ENCODE assay signal across 24 cellular contexts in the genomic region with DNA sequence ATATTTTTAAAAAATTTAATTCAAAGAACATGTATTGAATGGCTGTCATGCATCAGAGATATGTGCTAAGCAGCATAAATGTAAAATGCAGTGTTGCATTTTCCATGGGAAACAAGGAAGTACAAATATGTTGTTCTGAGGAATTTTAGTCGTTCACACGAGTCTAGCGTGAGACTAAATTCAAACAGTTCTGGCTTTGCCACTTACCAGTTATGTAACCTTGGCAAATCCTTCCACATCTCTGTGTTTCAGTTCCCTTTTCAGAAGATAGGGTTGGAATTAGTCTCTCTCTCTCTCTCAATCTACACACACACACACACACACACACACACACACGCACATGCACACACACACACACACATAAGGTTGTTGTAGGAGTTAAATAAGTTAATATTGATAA.
DNase-seq lines count a peak whose midpoint lies in the region; ATAC-seq, FAIRE-seq and TF ChIP-seq lines count a peak whose summit lies in the region.
"Had no signal": no experiment of that assay in that cellular context is flagged by ENCODE, and none has a peak within 500 bp of the region (broad histone marks: within the 10 kb centered on the region; RNA-seq: fewer than 3 reads in every experiment).

No MANE protein-coding gene starts in this region.

- no peak for TF ChIP-seq POLR2A in right lobe of liver (IDR thresholded peaks at IDR 0.05)
- TF ChIP-seq POLR2A in HepG2 (IDR thresholded peaks at IDR 0.05; ENCODE audit: insufficient read depth in 1 of 2, low read depth in 2 of 2, low read length in 2 of 2), result no peak

- H3K27ac ChIP-seq in right lobe of liver (no peak overlapping the region), HepG2 (ENCODE audit: extremely low read length, insufficient read depth, low read length) (no peak overlapping the region), right cardiac atrium (ENCODE audit: low read length) (no peak overlapping the region), aorta (ENCODE audit: low read depth in 1 of 2, low read length in 2 of 2) (no peak overlapping the region)
- H3K27ac ChIP-seq: BLaER1, brain microvascular endothelial cell, esophagus squamous epithelium, RWPE1, uterus had no signal

- H3K9me3 ChIP-seq in right lobe of liver (no peaks in the 10 kb centered on the region), HepG2 (ENCODE audit: low read length) (no peaks in the 10 kb centered on the region), right cardiac atrium (ENCODE audit: control insufficient read depth, low read length) (no peaks in the 10 kb centered on the region), aorta (ENCODE audit: control insufficient read depth, low read length) (no peaks in the 10 kb centered on the region)
- H3K9me3 ChIP-seq: esophagus squamous epithelium, uterus had no signal

- no TSS peak for BruUV-seq in HepG2 (replicated peaks; lab: Mats Ljungman, UMichigan)

- POLR2A ChIA-PET in HepG2 (lab: Yijun Ruan, JAX), result interaction anchor here (1.1 kb wide), 1 partner anchor 57 kb away, joined by 3 read pairs; no protein-coding TSS in a partner anchor

- no peak for TF ChIP-seq RAD21 in HepG2 (CRISPR knock-in tag; IDR thresholded peaks at IDR 0.05)

- DNase-seq in right lobe of liver, result no peak
- DNase-seq in HepG2 (ENCODE audit: low spot score), result no peak
- DNase-seq in SKM-1 (lab: John Stamatoyannopoulos, UW; ENCODE audit: unreplicated experiment), result peak; percentile 56
- no peak for DNase-seq in right cardiac atrium
- no peak for DNase-seq in aorta
- DNase-seq in NCI-H1436 treated with DMSO at 0.1 percent for 48 hours (lab: John Stamatoyannopoulos, UW), result no peak
- DNase-seq: activated CD4-positive, CD25-positive, alpha-beta regulatory T cell treated with anti-CD3 and anti-CD28 coated beads, Interleukin-2, amount 50 U/mL, for 72 hours; activated CD8-positive, alpha-beta T cell treated with anti-CD3 and anti-CD28 coated beads, Interleukin-2, amount 10 ng/mL, durations not matched to agents 7 days and 5 days; activated gamma-delta T cell treated with Interleukin-2 at 50 U/mL for 16 hours; brain microvascular endothelial cell; EL; esophagus squamous epithelium; H7; NCI-H1092 treated with DMSO at 0.1 percent for 48 hours; NCI-H2081; NCI-H446; NK-92 treated with Interleukin-12 subunit alpha and Interleukin-12 subunit beta, amount 100 ng/mL, for 24 hours; stimulated activated CD4-positive, alpha-beta T cell treated with anti-CD3 and anti-CD28 coated beads, Interleukin-1b, Interleukin-23, amount 100 ng/mL, for 48 hours; uterus had no signal

- TF ChIP-seq CTCF in right lobe of liver (IDR thresholded peaks at IDR 0.05), result peak in 1 of 4 donors; percentile 9
- TF ChIP-seq CTCF in HepG2 (CRISPR knock-in tag; IDR thresholded peaks at IDR 0.05), result no peak

- H3K36me3 ChIP-seq in right lobe of liver (no peaks in the 10 kb centered on the region), HepG2 (replicated peaks in 1 of 2; ENCODE audit: control insufficient read depth in 1 of 2, insufficient read depth in 2 of 2, low read length in 2 of 2) (peaks cover 21 to 32% of the 10 kb centered on the region in 2 experiments), aorta (ENCODE audit: control insufficient read depth in 1 of 2, insufficient read depth in 2 of 2, low read length in 1 of 2) (no peaks in the 10 kb centered on the region)
- H3K36me3 ChIP-seq: brain microvascular endothelial cell, uterus had no signal

- intact Hi-C loops in right lobe of liver (cut with DNase I) (no loop called here), HepG2 (cut with micrococcal nuclease; ENCODE audit: unreplicated experiment) (no loop called here), right cardiac atrium (cut with DNase I) (no loop called here), aorta (cut with DNase I) (no loop called here)

- no peak for TF ChIP-seq EP300 in HepG2 (IDR thresholded peaks at IDR 0.05; ENCODE audit: low read depth in 2 of 2, low read length in 2 of 2)
- no peak for TF ChIP-seq EP300 in HepG2 (CRISPR knock-in tag; IDR thresholded peaks at IDR 0.05; ENCODE audit: borderline replicate concordance)

- no peak for FAIRE-seq in HepG2 (lab: Jason Lieb, UNC)
- FAIRE-seq: D721Med had no signal

- H3K4me2 ChIP-seq in HepG2 (ENCODE audit: low read depth, low read length), result no peak overlapping the region
- H3K4me2 ChIP-seq: BLaER1 had no signal

- peak; percentile 47 to 70 (median 65) for ATAC-seq in right lobe of liver
- no peak for ATAC-seq in HepG2
- peak; percentile 29 to 71 for ATAC-seq in right cardiac atrium
- peak; percentile 52 for ATAC-seq in aorta (ENCODE audit: low FRiP score)
- ATAC-seq in HG02970 (IDR thresholded peaks at IDR 0.05; ENCODE audit: low FRiP score, unreplicated experiment), result no peak
- ATAC-seq in HG03520 (IDR thresholded peaks at IDR 0.05; ENCODE audit: unreplicated experiment), result no peak
- ATAC-seq: activated CD8-positive, alpha-beta T cell treated with anti-CD3 and anti-CD28 coated beads, Interleukin-2, amount 10 ng/mL, durations not matched to agents 7 days and 5 days had no signal

- no peaks in the 10 kb centered on the region for H4K20me1 ChIP-seq in HepG2 (ENCODE audit: insufficient read depth, low read length)
- H4K20me1 ChIP-seq: BLaER1 had no signal

- H3K4me1 ChIP-seq in right lobe of liver (no peaks in the 10 kb centered on the region), HepG2 (ENCODE audit: insufficient read depth, low read length) (no peaks in the 10 kb centered on the region), right cardiac atrium (ENCODE audit: control insufficient read depth, insufficient read depth, low read length) (peaks cover 1% of the 10 kb centered on the region), aorta (ENCODE audit: control insufficient read depth in 1 of 2, insufficient read depth in 2 of 2, low read length in 2 of 2) (peaks cover 0 to 3% of the 10 kb centered on the region in 2 donors)
- H3K4me1 ChIP-seq: uterus had no signal

- 68% methylated on average over 4 of the region's 4 CpGs for WGBS in right lobe of liver (ENCODE audit: insufficient coverage, low coverage, low lambda C conversion rate, missing lambda C conversion rate)
- 82% methylated on average over 4 of the region's 4 CpGs for WGBS in HepG2 (ENCODE audit: low lambda C conversion rate)
- 54% methylated on average over 4 of the region's 4 CpGs for WGBS in right cardiac atrium
- 15 to 26% methylated on average over 4 of the region's 4 CpGs for WGBS in aorta, 2 donors

- in situ Hi-C loops in HepG2 (cut with HindIII; ENCODE audit: extremely low pct_ligation_motif_present, low pct_unique_long_range_greater_than_20kb), result no loop called here

- H3K4me3 ChIP-seq in right lobe of liver (no peak overlapping the region), HepG2 (replicated peaks in 1 of 3; ENCODE audit: insufficient read depth in 1 of 3, low read depth in 2 of 3, low read length in 3 of 3) (no peak overlapping the region), right cardiac atrium (ENCODE audit: low read length) (no peak overlapping the region), aorta (ENCODE audit: low read length in 2 of 2) (no peak overlapping the region)
- H3K4me3 ChIP-seq: BLaER1, esophagus squamous epithelium, uterus had no signal

- no peak overlapping the region for H3K9ac ChIP-seq in HepG2 (ENCODE audit: insufficient read depth, low read depth, low read length)
- H3K9ac ChIP-seq: BLaER1 had no signal

- CTCF ChIA-PET in HepG2 (lab: Yijun Ruan, JAX; ENCODE audit: low intra/inter-chr PET ratio, low total read pairs), result no interaction called here

- H2AFZ ChIP-seq in HepG2 (ENCODE audit: low read length), result no peak overlapping the region

- H3K79me2 ChIP-seq in HepG2 (ENCODE audit: insufficient read depth, low read length), result no peaks in the 10 kb centered on the region

- H3K27me3 ChIP-seq in right lobe of liver (no peaks in the 10 kb centered on the region), HepG2 (ENCODE audit: control insufficient read depth in 1 of 2, insufficient read depth in 2 of 2, low read length in 2 of 2) (no peaks in the 10 kb centered on the region), right cardiac atrium (ENCODE audit: control insufficient read depth, insufficient read depth) (no peaks in the 10 kb centered on the region), aorta (ENCODE audit: control insufficient read depth in 1 of 2, insufficient read depth in 2 of 2, low read length in 1 of 2) (no peaks in the 10 kb centered on the region)
- H3K27me3 ChIP-seq: BLaER1, brain microvascular endothelial cell, esophagus squamous epithelium, uterus had no signal

TF ChIP-seq in HepG2, 621 proteins besides CTCF, POLR2A, EP300 and RAD21 (continues in another document):
- TF ChIP-seq SMAD9 (CRISPR knock-in tag; IDR thresholded peaks at IDR 0.05), result no peak
- no peak for TF ChIP-seq THAP11 (CRISPR knock-in tag; IDR thresholded peaks at IDR 0.05)
- no peak for TF ChIP-seq ZFX (CRISPR knock-in tag; IDR thresholded peaks at IDR 0.05; ENCODE audit: low read depth)
- TF ChIP-seq ZEB1 (IDR thresholded peaks at IDR 0.05; ENCODE audit: insufficient replicate concordance, low read depth), result no peak
- TF ChIP-seq HNRNPLL (IDR thresholded peaks at IDR 0.05; ENCODE audit: low read depth, low read length, poor library complexity, severe bottlenecking), result no peak
- TF ChIP-seq, protein P1, sequence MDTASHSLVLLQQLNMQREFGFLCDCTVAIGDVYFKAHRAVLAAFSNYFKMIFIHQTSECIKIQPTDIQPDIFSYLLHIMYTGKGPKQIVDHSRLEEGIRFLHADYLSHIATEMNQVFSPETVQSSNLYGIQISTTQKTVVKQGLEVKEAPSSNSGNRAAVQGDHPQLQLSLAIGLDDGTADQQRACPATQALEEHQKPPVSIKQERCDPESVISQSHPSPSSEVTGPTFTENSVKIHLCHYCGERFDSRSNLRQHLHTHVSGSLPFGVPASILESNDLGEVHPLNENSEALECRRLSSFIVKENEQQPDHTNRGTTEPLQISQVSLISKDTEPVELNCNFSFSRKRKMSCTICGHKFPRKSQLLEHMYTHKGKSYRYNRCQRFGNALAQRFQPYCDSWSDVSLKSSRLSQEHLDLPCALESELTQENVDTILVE (CRISPR knock-in tag; IDR thresholded peaks at IDR 0.05), result no peak
- TF ChIP-seq EZH2 (conservative IDR thresholded peaks at IDR 0.05; ENCODE audit: low read depth, low read length), result no peak
- no peak for TF ChIP-seq CENPX (CRISPR knock-in tag; IDR thresholded peaks at IDR 0.05)
- TF ChIP-seq HOXA9 (CRISPR knock-in tag; IDR thresholded peaks at IDR 0.05; ENCODE audit: borderline replicate concordance), result no peak
- TF ChIP-seq RFXANK (CRISPR knock-in tag; IDR thresholded peaks at IDR 0.05), result no peak
- TF ChIP-seq SMAD1 (CRISPR knock-in tag; IDR thresholded peaks at IDR 0.05; ENCODE audit: borderline replicate concordance, low read depth), result no peak
- no peak for TF ChIP-seq SPEN (CRISPR knock-in tag; IDR thresholded peaks at IDR 0.05; ENCODE audit: low read depth)

Comparison
In these comparisons a context has a peak if more than half of its experiments do, and no peak if none do; other contexts are left out.
1. ATAC-seq: peak in right lobe of liver (4 of 4), right cardiac atrium (2 of 2) and aorta (single experiment); none in HepG2 (single experiment), HG02970 (single experiment) and HG03520 (single experiment).